Comparison of ENCODE assay signal across 8 cellular contexts in genomic region chr7:157432957-157433576, GRCh38.
DNase-seq lines count a peak whose midpoint lies in the region; ATAC-seq, FAIRE-seq and TF ChIP-seq lines count a peak whose summit lies in the region.

No MANE protein-coding gene starts in this region.

- peak overlapping the region; percentile 56 for H3K4me3 ChIP-seq in BE2C (ENCODE audit: low read depth, low read length)
- H3K4me3 ChIP-seq in thyroid gland (replicated peaks in 1 of 3), result no peak overlapping the region

- no peak overlapping the region for H3K27ac Mint-ChIP-seq in nephron

- H3K27me3 Mint-ChIP-seq in nephron (ENCODE audit: low read depth), result peaks cover 24% of the 10 kb centered on the region

- no peak for TF ChIP-seq POLR2A in H54 (IDR thresholded peaks at IDR 0.05; ENCODE audit: low read depth, low read length)
- no peak for TF ChIP-seq POLR2A in erythroblast (IDR thresholded peaks at IDR 0.05; ENCODE audit: low read length)
- TF ChIP-seq POLR2A in thyroid gland (IDR thresholded peaks at IDR 0.05), result no peak

- H3K9me3 ChIP-seq in BE2C (no peaks in the 10 kb centered on the region), thyroid gland (no peaks in the 10 kb centered on the region)

- DNase-seq in BE2C (peak; percentile 51), H54 (ENCODE audit: insufficient read length, low spot score) (peak; percentile 65), NCI-H748 (lab: John Stamatoyannopoulos, UW; ENCODE audit: unreplicated experiment) (peak; percentile 80), erythroblast (lab: John Stamatoyannopoulos, UW) (peak; percentile 38 to 50), thyroid gland (peak; percentile 32 to 35)
- peak; percentile 60 for DNase-seq in activated CD8-positive, alpha-beta memory T cell treated with anti-CD3 and anti-CD28 coated beads, Interleukin-2, amount 50 U/mL, for 4 hours

- no peaks in the 10 kb centered on the region for H3K36me3 ChIP-seq in BE2C
- H3K36me3 ChIP-seq in thyroid gland, result no peaks in the 10 kb centered on the region

- H3K27ac ChIP-seq in thyroid gland, result no peak overlapping the region

- H3K9me3 Mint-ChIP-seq in nephron, result no peaks in the 10 kb centered on the region

- H3K36me3 Mint-ChIP-seq in nephron (ENCODE audit: low read depth), result no peaks in the 10 kb centered on the region

- no peaks in the 10 kb centered on the region for H3K27me3 ChIP-seq in BE2C
- H3K27me3 ChIP-seq in thyroid gland, result no peaks in the 10 kb centered on the region

- peak overlapping the region; percentile 63 to 72 (median 70) for H3K4me3 Mint-ChIP-seq in nephron

- intact Hi-C loops in thyroid gland (cut with DNase I), result no loop called here

- H3K4me1 ChIP-seq in BE2C, result no peaks in the 10 kb centered on the region
- H3K4me1 ChIP-seq in thyroid gland, result peaks cover 0 to 6% of the 10 kb centered on the region in 2 donors

- no peak for FAIRE-seq in H54 (lab: Jason Lieb, UNC)

- ATAC-seq in HG03108 (IDR thresholded peaks at IDR 0.05; ENCODE audit: unreplicated experiment), result no peak

- H3K4me1 Mint-ChIP-seq in nephron, result peaks cover 11% of the 10 kb centered on the region

- 27 to 30% methylated on average over 18 of the region's 18 CpGs for WGBS in thyroid gland, 2 donors

- peak; percentile 75 for TF ChIP-seq CTCF in BE2C (IDR thresholded peaks at IDR 0.05; ENCODE audit: low read depth, low read length)
- peak; percentile 61 to 81 (median 75) for TF ChIP-seq CTCF in nephron (IDR thresholded peaks at IDR 0.05; ENCODE audit: unreplicated experiment in 3 of 3)
- peak in 5 of 6 experiments; percentile 21 to 61 (median 38) for TF ChIP-seq CTCF in thyroid gland (IDR thresholded peaks at IDR 0.05)
